ENCODE assay signal across 1 cellular context in the genomic region with DNA sequence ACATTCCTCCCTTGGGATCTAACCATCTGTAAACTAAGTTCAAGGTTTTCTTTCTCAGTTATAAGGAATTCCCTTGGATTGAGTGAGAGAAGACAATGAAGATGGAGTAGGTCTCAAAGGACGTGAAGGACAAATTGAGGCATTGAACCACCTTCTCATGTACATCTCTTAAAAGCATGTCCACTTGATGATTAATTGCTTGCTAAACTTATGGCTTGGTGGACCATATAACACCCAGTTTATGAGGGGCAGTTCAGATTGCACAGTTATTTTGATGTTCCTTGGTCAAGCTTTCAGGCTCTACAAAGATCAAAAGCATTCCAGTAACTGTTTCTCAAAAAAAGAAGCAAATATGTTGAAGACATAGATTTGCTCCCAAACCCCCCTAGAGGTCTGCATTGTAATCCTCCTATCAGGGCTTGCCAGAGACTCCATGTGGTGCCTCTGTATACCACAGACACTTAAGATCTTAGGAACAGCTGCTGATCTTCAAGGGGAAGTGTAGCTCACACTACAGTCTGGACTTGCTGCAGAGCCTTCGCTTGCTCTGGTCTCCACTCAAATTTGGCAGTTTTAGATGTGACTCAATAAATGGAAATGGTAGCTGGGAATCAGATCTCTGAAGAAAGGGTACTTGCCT.
TF ChIP-seq lines count a peak whose summit lies in the region.

No MANE protein-coding gene starts in this region.

TF ChIP-seq in GM12878, 131 proteins besides CTCF, POLR2A, EP300 and RAD21:
- TF ChIP-seq NR2F1 (conservative IDR thresholded peaks at IDR 0.05) = no peak
- no peak for TF ChIP-seq TARDBP (IDR thresholded peaks at IDR 0.05; ENCODE audit: borderline replicate concordance)
- TF ChIP-seq BCL11A (IDR thresholded peaks at IDR 0.05; ENCODE audit: low read depth, low read length) = no peak
- TF ChIP-seq SMARCA5 (IDR thresholded peaks at IDR 0.05) = no peak
- TF ChIP-seq ZBED1 (IDR thresholded peaks at IDR 0.05; ENCODE audit: borderline replicate concordance) = no peak
